Comparison of ENCODE assay signal across 1 cellular context in the genomic region with DNA sequence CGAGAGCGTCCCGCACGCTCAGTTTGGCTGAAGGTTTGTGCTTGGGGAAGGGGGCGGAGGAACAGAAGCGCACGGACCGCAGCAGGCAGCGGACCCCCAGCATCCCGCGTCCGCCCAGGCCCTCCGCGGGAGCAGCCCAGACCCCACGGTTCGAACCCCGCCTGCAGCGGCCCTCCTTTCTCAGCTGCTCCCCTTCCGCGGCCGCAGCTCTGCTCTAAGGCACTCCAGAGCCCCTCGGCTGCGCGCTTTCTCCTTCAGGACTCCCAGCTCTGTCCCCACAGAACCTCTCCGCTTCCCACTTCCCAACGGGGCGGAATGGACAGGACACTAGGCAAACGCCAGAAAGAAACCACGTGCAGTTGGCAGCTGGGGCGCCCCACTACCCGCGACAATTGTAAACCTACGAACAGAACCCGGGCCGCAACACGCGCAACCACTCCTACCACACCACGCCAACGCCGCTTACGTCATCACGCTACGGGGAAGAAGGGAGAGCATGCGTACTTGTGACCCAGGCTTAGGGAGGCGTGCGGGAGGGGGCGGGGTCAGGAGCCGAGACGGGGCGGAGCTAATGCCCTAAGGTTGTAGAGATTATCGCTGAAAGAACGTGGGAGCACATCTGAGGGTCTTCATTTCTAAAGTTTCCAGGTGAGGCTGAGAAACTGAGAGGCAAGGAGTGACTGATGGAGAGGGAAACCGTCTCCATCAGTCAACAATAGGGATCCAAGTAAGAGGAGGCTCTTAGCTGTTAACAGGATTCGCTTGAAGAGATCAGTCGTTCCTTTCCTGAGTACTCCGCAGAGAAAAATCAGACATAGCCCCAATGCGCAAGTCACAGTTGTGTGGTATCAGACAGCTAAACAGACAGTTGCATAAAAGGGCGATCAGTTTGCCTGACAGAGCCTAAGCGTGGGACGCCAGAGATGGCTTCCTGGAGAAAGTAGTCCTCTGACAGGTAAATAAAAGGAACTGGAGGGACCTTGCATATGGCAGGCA.
A peak's percentile ranks its signal among the peaks of the same experiment; 100 is the strongest.
TF ChIP-seq lines count a peak whose summit lies in the region.

A gene with protein sequence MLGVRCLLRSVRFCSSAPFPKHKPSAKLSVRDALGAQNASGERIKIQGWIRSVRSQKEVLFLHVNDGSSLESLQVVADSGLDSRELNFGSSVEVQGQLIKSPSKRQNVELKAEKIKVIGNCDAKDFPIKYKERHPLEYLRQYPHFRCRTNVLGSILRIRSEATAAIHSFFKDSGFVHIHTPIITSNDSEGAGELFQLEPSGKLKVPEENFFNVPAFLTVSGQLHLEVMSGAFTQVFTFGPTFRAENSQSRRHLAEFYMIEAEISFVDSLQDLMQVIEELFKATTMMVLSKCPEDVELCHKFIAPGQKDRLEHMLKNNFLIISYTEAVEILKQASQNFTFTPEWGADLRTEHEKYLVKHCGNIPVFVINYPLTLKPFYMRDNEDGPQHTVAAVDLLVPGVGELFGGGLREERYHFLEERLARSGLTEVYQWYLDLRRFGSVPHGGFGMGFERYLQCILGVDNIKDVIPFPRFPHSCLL (minus strand): TSS at position 479 of the 996 bp plus-strand sequence. CDS start 376 bp downstream, at position 103.

TF ChIP-seq in HepG2, 621 proteins besides CTCF, POLR2A, EP300 and RAD21 (continued from another document and continues in another):
- TF ChIP-seq FOXC1 (CRISPR knock-in tag; IDR thresholded peaks at IDR 0.05; ENCODE audit: borderline replicate concordance) (peak; percentile 62; the same call in 1 of the 2 replicates), SALL1 (CRISPR knock-in tag; IDR thresholded peaks at IDR 0.05) (peak; percentile 86), ZNF124 (CRISPR knock-in tag; IDR thresholded peaks at IDR 0.05) (peak; percentile 31; the same call in 1 of the 2 replicates), KAT8 (CRISPR knock-in tag; IDR thresholded peaks at IDR 0.05) (peak; percentile 73), ZNF644 (CRISPR knock-in tag; IDR thresholded peaks at IDR 0.05; ENCODE audit: low read depth) (no peak), HOXA9 (CRISPR knock-in tag; IDR thresholded peaks at IDR 0.05; ENCODE audit: borderline replicate concordance) (no peak; the same call in 1 of the 2 replicates), ZKSCAN1 (IDR thresholded peaks at IDR 0.05; ENCODE audit: low read length) (no peak), FOXA1 (IDR thresholded peaks at IDR 0.05) (no peak), FOXA1 (CRISPR knock-in tag; IDR thresholded peaks at IDR 0.05) (no peak; the same call in 1 of the 2 replicates), PHF20 (CRISPR knock-in tag; IDR thresholded peaks at IDR 0.05) (no peak; the same call in 1 of the 2 replicates), ZNF629 (CRISPR knock-in tag; conservative IDR thresholded peaks at IDR 0.05) (0 out of 2 replicates have a peak, but pooled peaks have one; percentile 11), FOXA3 (CRISPR knock-in tag; IDR thresholded peaks at IDR 0.05) (no peak), KAT2B (IDR thresholded peaks at IDR 0.05; ENCODE audit: borderline replicate concordance, low read depth, low read length) (no peak), ZNF891 (CRISPR knock-in tag; IDR thresholded peaks at IDR 0.05) (peak; percentile 86; the same call in 1 of the 2 replicates), SMAD9 (CRISPR knock-in tag; IDR thresholded peaks at IDR 0.05) (0 out of 2 replicates have a peak, but pooled peaks have one; percentile 71), KLF6 (CRISPR knock-in tag; IDR thresholded peaks at IDR 0.05) (peak; percentile 37), ZNF672 (CRISPR knock-in tag; IDR thresholded peaks at IDR 0.05) (no peak), THYN1 (CRISPR knock-in tag; IDR thresholded peaks at IDR 0.05; ENCODE audit: borderline replicate concordance, low read depth) (no peak), ZNF841 (CRISPR knock-in tag; IDR thresholded peaks at IDR 0.05; ENCODE audit: borderline replicate concordance) (no peak), ZNF766 (CRISPR knock-in tag; IDR thresholded peaks at IDR 0.05; ENCODE audit: borderline replicate concordance) (0 out of 2 replicates have a peak, but pooled peaks have one; percentile 32), NFRKB (IDR thresholded peaks at IDR 0.05) (no peak), SMAD1 (CRISPR knock-in tag; IDR thresholded peaks at IDR 0.05; ENCODE audit: borderline replicate concordance, low read depth) (0 out of 2 replicates have a peak, but pooled peaks have one; percentile 40), NFKB2 (CRISPR knock-in tag; IDR thresholded peaks at IDR 0.05; ENCODE audit: borderline replicate concordance) (0 out of 2 replicates have a peak, but pooled peaks have one; percentile 86), NFIB (CRISPR knock-in tag; IDR thresholded peaks at IDR 0.05; ENCODE audit: borderline replicate concordance) (no peak), ZNF20 (CRISPR knock-in tag; IDR thresholded peaks at IDR 0.05) (no peak)
- TF ChIP-seq, protein P1, sequence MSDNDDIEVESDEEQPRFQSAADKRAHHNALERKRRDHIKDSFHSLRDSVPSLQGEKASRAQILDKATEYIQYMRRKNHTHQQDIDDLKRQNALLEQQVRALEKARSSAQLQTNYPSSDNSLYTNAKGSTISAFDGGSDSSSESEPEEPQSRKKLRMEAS (IDR thresholded peaks at IDR 0.05) = peak; percentile 97
- TF ChIP-seq, protein P2, sequence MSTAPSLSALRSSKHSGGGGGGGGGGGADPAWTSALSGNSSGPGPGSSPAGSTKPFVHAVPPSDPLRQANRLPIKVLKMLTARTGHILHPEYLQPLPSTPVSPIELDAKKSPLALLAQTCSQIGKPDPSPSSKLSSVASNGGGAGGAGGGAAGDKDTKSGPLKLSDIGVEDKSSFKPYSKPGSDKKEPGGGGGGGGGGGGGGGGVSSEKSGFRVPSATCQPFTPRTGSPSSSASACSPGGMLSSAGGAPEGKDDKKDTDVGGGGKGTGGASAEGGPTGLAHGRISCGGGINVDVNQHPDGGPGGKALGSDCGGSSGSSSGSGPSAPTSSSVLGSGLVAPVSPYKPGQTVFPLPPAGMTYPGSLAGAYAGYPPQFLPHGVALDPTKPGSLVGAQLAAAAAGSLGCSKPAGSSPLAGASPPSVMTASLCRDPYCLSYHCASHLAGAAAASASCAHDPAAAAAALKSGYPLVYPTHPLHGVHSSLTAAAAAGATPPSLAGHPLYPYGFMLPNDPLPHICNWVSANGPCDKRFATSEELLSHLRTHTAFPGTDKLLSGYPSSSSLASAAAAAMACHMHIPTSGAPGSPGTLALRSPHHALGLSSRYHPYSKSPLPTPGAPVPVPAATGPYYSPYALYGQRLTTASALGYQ (CRISPR knock-in tag; IDR thresholded peaks at IDR 0.05) = no peak
- TF ChIP-seq, protein P3, sequence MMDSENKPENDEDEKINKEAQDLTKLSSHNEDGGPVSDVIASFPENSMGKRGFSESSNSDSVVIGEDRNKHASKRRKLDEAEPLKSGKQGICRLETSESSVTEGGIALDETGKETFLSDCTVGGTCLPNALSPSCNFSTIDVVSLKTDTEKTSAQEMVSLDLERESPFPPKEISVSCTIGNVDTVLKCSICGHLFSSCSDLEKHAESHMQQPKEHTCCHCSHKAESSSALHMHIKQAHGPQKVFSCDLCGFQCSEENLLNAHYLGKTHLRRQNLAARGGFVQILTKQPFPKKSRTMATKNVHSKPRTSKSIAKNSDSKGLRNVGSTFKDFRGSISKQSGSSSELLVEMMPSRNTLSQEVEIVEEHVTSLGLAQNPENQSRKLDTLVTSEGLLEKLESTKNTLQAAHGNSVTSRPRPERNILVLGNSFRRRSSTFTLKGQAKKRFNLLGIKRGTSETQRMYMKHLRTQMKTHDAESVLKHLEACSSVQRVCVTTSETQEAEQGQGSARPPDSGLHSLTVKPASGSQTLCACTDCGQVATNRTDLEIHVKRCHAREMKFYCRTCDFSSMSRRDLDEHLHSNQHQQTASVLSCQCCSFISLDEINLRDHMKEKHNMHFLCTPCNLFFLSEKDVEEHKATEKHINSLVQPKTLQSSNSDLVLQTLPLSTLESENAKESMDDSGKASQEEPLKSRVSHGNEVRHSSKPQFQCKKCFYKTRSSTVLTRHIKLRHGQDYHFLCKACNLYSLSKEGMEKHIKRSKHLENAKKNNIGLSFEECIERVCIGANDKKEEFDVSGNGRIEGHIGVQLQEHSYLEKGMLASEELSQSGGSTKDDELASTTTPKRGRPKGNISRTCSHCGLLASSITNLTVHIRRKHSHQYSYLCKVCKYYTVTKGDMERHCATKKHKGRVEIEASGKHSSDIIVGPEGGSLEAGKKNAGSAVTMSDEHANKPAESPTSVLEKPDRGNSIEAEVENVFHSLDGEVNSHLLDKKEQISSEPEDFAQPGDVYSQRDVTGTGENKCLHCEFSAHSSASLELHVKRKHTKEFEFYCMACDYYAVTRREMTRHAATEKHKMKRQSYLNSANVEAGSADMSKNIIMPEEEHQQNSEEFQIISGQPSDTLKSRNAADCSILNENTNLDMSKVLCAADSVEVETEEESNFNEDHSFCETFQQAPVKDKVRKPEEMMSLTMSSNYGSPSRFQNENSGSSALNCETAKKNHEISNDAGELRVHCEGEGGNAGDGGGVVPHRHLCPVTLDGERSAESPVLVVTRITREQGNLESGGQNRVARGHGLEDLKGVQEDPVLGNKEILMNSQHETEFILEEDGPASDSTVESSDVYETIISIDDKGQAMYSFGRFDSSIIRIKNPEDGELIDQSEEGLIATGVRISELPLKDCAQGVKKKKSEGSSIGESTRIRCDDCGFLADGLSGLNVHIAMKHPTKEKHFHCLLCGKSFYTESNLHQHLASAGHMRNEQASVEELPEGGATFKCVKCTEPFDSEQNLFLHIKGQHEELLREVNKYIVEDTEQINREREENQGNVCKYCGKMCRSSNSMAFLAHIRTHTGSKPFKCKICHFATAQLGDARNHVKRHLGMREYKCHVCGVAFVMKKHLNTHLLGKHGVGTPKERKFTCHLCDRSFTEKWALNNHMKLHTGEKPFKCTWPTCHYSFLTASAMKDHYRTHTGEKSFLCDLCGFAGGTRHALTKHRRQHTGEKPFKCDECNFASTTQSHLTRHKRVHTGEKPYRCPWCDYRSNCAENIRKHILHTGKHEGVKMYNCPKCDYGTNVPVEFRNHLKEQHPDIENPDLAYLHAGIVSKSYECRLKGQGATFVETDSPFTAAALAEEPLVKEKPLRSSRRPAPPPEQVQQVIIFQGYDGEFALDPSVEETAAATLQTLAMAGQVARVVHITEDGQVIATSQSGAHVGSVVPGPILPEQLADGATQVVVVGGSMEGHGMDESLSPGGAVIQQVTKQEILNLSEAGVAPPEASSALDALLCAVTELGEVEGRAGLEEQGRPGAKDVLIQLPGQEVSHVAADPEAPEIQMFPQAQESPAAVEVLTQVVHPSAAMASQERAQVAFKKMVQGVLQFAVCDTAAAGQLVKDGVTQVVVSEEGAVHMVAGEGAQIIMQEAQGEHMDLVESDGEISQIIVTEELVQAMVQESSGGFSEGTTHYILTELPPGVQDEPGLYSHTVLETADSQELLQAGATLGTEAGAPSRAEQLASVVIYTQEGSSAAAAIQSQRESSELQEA (CRISPR knock-in tag; IDR thresholded peaks at IDR 0.05; ENCODE audit: not compliant biosample characterization) = no peak
- TF ChIP-seq, protein P4, sequence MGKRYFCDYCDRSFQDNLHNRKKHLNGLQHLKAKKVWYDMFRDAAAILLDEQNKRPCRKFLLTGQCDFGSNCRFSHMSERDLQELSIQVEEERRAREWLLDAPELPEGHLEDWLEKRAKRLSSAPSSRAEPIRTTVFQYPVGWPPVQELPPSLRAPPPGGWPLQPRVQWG (CRISPR knock-in tag; IDR thresholded peaks at IDR 0.05; ENCODE audit: borderline replicate concordance, low read depth) = no peak
- TF ChIP-seq, protein P5, sequence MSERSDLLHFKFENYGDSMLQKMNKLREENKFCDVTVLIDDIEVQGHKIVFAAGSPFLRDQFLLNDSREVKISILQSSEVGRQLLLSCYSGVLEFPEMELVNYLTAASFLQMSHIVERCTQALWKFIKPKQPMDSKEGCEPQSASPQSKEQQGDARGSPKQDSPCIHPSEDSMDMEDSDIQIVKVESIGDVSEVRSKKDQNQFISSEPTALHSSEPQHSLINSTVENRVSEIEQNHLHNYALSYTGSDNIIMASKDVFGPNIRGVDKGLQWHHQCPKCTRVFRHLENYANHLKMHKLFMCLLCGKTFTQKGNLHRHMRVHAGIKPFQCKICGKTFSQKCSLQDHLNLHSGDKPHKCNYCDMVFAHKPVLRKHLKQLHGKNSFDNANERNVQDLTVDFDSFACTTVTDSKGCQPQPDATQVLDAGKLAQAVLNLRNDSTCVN (CRISPR knock-in tag; IDR thresholded peaks at IDR 0.05; ENCODE audit: borderline replicate concordance) = no peak
- TF ChIP-seq, protein P6, sequence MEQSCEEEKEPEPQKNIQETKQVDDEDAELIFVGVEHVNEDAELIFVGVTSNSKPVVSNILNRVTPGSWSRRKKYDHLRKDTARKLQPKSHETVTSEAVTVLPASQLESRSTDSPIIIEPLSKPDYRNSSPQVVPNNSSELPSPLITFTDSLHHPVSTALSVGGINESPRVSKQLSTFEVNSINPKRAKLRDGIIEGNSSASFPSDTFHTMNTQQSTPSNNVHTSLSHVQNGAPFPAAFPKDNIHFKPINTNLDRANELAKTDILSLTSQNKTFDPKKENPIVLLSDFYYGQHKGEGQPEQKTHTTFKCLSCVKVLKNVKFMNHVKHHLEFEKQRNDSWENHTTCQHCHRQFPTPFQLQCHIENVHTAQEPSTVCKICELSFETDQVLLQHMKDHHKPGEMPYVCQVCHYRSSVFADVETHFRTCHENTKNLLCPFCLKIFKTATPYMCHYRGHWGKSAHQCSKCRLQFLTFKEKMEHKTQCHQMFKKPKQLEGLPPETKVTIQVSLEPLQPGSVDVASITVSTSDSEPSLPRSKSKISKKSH (CRISPR knock-in tag; IDR thresholded peaks at IDR 0.05; ENCODE audit: borderline replicate concordance) = no peak; the same call in none of the 2 replicates
- TF ChIP-seq, protein P7, sequence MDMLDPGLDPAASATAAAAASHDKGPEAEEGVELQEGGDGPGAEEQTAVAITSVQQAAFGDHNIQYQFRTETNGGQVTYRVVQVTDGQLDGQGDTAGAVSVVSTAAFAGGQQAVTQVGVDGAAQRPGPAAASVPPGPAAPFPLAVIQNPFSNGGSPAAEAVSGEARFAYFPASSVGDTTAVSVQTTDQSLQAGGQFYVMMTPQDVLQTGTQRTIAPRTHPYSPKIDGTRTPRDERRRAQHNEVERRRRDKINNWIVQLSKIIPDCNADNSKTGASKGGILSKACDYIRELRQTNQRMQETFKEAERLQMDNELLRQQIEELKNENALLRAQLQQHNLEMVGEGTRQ (IDR thresholded peaks at IDR 0.05; ENCODE audit: low read depth, low read length) = no peak
- TF ChIP-seq, protein P7 (CRISPR knock-in tag; IDR thresholded peaks at IDR 0.05; ENCODE audit: borderline replicate concordance) = no peak
- TF ChIP-seq, protein P8, sequence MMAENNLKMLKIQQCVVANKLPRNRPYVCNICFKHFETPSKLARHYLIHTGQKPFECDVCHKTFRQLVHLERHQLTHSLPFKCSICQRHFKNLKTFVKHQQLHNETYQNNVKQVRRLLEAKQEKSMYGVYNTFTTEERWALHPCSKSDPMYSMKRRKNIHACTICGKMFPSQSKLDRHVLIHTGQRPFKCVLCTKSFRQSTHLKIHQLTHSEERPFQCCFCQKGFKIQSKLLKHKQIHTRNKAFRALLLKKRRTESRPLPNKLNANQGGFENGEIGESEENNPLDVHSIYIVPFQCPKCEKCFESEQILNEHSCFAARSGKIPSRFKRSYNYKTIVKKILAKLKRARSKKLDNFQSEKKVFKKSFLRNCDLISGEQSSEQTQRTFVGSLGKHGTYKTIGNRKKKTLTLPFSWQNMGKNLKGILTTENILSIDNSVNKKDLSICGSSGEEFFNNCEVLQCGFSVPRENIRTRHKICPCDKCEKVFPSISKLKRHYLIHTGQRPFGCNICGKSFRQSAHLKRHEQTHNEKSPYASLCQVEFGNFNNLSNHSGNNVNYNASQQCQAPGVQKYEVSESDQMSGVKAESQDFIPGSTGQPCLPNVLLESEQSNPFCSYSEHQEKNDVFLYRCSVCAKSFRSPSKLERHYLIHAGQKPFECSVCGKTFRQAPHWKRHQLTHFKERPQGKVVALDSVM (CRISPR knock-in tag; IDR thresholded peaks at IDR 0.05) = peak; percentile 34; the same call in 1 of the 2 replicates
